ENCODE assay signal across 8 cellular contexts in genomic region chr15:84654689-84655453, GRCh38. TPM values are rescaled to one million over a fixed set of nuclear protein-coding genes. Genes with fewer than 3 reads are reported as not detected.
DNase-seq lines count a peak whose midpoint lies in the region; ATAC-seq lines count a peak whose summit lies in the region.

No MANE protein-coding gene starts in this region.

- ATAC-seq in HG03196 (IDR thresholded peaks at IDR 0.05; ENCODE audit: unreplicated experiment) (peak; percentile 39), left lobe of liver (peak; percentile 75), GM18858 (IDR thresholded peaks at IDR 0.05; ENCODE audit: unreplicated experiment) (no peak)

- DNase-seq in EL (peak; percentile 86), NCI-H524 treated with DMSO at 0.1 percent for 48 hours (lab: John Stamatoyannopoulos, UW) (peak; percentile 64), dedifferentiated amniotic fluid mesenchymal stem cell (ENCODE audit: extremely low spot score) (peak; percentile 79), left lobe of liver (ENCODE audit: low spot score) (peak; percentile 90)
- DNase-seq in activated CD4-positive, alpha-beta T cell treated with anti-CD3 and anti-CD28 coated beads, Interleukin-2, amount 50 U/mL, for 1 hour = peak; percentile 73
- peak; percentile 77 to 79 for DNase-seq in stimulated activated CD4-positive, alpha-beta T cell treated with anti-CD3 and anti-CD28 coated beads, Interleukin-2, amount 100 ng/mL, for 24 hours

RNA-seq across cellular contexts. Expression of gene WDR73, which starts 0.8 kb away (rescaled TPM):
- 9.5 TPM for total RNA-seq in left lobe of liver

RNA-seq across cellular contexts. Expression of gene NMB, which starts 3.1 kb away (rescaled TPM):
- total RNA-seq in left lobe of liver = 0.58 TPM

RNA-seq across cellular contexts. Expression of gene ZSCAN2, which starts 54.1 kb away (rescaled TPM):
- total RNA-seq in left lobe of liver = 8.9 TPM
